8 cellular contexts compared by ENCODE assay signal in the genomic region with DNA sequence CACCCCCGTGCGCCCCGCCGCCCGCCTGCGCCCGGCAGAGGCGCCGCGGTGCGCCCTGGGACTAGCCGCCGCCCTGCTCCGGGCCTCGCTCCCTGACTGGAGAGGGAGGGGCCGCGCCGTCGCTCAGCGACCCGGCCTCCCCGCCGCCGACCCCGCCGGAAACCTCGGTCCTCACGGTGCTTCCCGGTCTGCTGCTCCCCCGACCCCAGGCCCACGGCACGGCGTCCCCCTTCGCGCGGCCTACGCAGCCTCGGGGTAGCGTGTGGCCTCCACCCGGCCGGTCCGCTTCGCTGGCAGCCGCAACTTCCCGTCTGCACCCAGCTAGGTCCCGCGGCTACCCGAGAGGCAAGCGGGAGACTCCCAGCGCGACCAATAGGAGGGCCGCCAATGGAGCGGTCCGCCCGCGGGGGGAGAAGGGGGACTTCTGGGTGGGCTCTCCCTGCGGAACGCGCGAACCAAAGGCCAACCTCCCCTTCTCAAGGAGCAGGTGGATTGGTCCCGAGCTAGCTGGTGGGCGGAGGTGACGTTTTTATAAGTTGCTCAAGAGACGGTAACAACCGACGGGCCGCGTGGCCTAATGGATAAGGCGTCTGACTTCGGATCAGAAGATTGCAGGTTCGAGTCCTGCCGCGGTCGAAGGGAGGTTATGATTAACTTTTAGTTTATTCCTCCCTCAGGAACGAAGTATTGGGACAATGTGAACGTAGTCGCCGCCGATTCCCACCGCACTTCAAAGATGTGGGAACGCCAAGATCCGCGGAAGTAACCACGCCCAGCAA. TPM values are rescaled to one million over a fixed set of nuclear protein-coding genes. Genes with fewer than 3 reads are reported as not detected.
DNase-seq lines count a peak whose midpoint lies in the region; ATAC-seq, FAIRE-seq and TF ChIP-seq lines count a peak whose summit lies in the region.

A gene (minus strand): TSS at position 315 of the 779 bp plus-strand sequence. CDS start 1,070 bp downstream, outside the sequence.

- peaks cover 47% of the 10 kb centered on the region for H3K79me2 ChIP-seq in Loucy (ENCODE audit: insufficient read depth, low read length)

- H3K9ac ChIP-seq in Loucy (ENCODE audit: low read depth, low read length, poor library complexity, severe bottlenecking) = peak within 1 kb of the TSS; percentile 91

- 0 out of 2 replicates have a peak, but pooled peaks cover 8% of the 10 kb centered on the region for H3F3A ChIP-seq in Loucy (ENCODE audit: low read depth)

- peaks cover 20% of the 10 kb centered on the region; the same call in 1 of the 2 replicates for H3K36me3 ChIP-seq in Loucy (ENCODE audit: insufficient read depth, low read length)

- peak within 1 kb of the TSS; percentile 96 for H3K4me2 ChIP-seq in Loucy (ENCODE audit: low read depth, low read length, poor library complexity, severe bottlenecking)

- H3K27ac Mint-ChIP-seq in naive thymus-derived CD8-positive, alpha-beta T cell = peak within 1 kb of the TSS; percentile 87 to 100 (median 94)

- peaks cover 0 to 37% (median 11%) of the 10 kb centered on the region in 3 donors for H3K36me3 Mint-ChIP-seq in naive thymus-derived CD8-positive, alpha-beta T cell

- no peaks in the 10 kb centered on the region for H3K27me3 ChIP-seq in Loucy (ENCODE audit: insufficient read depth, low read length, poor library complexity, severe bottlenecking)

- H2AFZ ChIP-seq in Loucy (ENCODE audit: low read length) = peak within 1 kb of the TSS; percentile 79

- FAIRE-seq in H54 (lab: Jason Lieb, UNC) = peak; percentile 38

- TF ChIP-seq CTCF in Loucy (conservative IDR thresholded peaks at IDR 0.05; ENCODE audit: low read length) (no peak), fibroblast of mammary gland (conservative IDR thresholded peaks at IDR 0.05; ENCODE audit: control insufficient read depth, insufficient read depth, low read depth, low read length) (no peak)

- no peaks in the 10 kb centered on the region for H3K9me2 ChIP-seq in Loucy (replicated peaks; ENCODE audit: low read depth, low read length)

- TF ChIP-seq POLR2A in H54 (IDR thresholded peaks at IDR 0.05; ENCODE audit: low read depth, low read length) = peak; percentile 99
- TF ChIP-seq POLR2A in Raji (IDR thresholded peaks at IDR 0.05; ENCODE audit: insufficient read depth, low read depth, low read length) = peak; percentile 98

- H3K4me1 ChIP-seq in Loucy (ENCODE audit: insufficient read depth, low read length, poor library complexity, severe bottlenecking) = peaks cover 45% of the 10 kb centered on the region

- H3K4me1 Mint-ChIP-seq in naive thymus-derived CD8-positive, alpha-beta T cell = peaks cover 22 to 51% (median 46%) of the 10 kb centered on the region in 4 donors

- POLR2A ChIA-PET in naive thymus-derived CD8-positive, alpha-beta T cell (lab: Charles Lee) = interaction anchor here (1.0 to 1.6 kb wide), 10 partner anchors 9 to 867 kb away, joined by 3 to 8 read pairs (median 4); a partner anchor contains a TSS

- H3K27me3 Mint-ChIP-seq in naive thymus-derived CD8-positive, alpha-beta T cell = peaks cover 0 to 7% (median 1%) of the 10 kb centered on the region in 5 donors

- H3K4me3 Mint-ChIP-seq in naive thymus-derived CD8-positive, alpha-beta T cell = peak within 1 kb of the TSS; percentile 88 to 97 (median 93)

- H3K4me3 ChIP-seq in Loucy (ENCODE audit: low read length, poor library complexity, severe bottlenecking) (peak within 1 kb of the TSS; percentile 98), fibroblast of mammary gland (ENCODE audit: control insufficient read depth, low read depth, low read length) (peak within 1 kb of the TSS; percentile 87)

- ATAC-seq in naive thymus-derived CD8-positive, alpha-beta T cell = peak; percentile 87 to 91

- H4K20me1 ChIP-seq in Loucy (ENCODE audit: insufficient read depth, low read length, poor library complexity, severe bottlenecking) = peaks cover 44% of the 10 kb centered on the region

- peaks cover 0 to 5% (median 0%) of the 10 kb centered on the region in 9 donors for H3K9me3 Mint-ChIP-seq in naive thymus-derived CD8-positive, alpha-beta T cell

- DNase-seq in EL = peak; percentile 99
- DNase-seq in H54 (ENCODE audit: insufficient read length, low spot score) = peak; percentile 86
- peak; percentile 98 for DNase-seq in activated T-helper 9 cell treated with anti-CD3 and anti-CD28 coated beads, Interleukin-2, amount 50 U/mL, for 16 hours (ENCODE audit: low read depth)
- peak; percentile 98 for DNase-seq in fibroblast of mammary gland (ENCODE audit: low read depth)
- peak; percentile 94 to 100 (median 99) for DNase-seq in naive thymus-derived CD8-positive, alpha-beta T cell
- peak; percentile 98 to 99 (median 98) for DNase-seq in stimulated activated naive CD4-positive, alpha-beta T cell (lab: John Stamatoyannopoulos, UW)

- H3K9me3 ChIP-seq in Loucy (ENCODE audit: insufficient read depth, low read depth, low read length) = no peaks in the 10 kb centered on the region

RNA-seq across cellular contexts. Expression of the gene that starts here (rescaled TPM):
- total RNA-seq in naive thymus-derived CD8-positive, alpha-beta T cell = 100 to 1,000 TPM; 128 to 130 TPM
- 10 to 100 TPM; 29.9 to 54.5 (median 35.3) TPM for polyA plus RNA-seq in naive thymus-derived CD8-positive, alpha-beta T cell

Comparison
In these comparisons a context has a peak if more than half of its experiments do, and no peak if none do; other contexts are left out.
1. Peak in every context shown above with its lines: DNase-seq, ATAC-seq and H3K4me3 ChIP-seq.